Comparison of ENCODE assay signal across 9 cellular contexts in the genomic region with DNA sequence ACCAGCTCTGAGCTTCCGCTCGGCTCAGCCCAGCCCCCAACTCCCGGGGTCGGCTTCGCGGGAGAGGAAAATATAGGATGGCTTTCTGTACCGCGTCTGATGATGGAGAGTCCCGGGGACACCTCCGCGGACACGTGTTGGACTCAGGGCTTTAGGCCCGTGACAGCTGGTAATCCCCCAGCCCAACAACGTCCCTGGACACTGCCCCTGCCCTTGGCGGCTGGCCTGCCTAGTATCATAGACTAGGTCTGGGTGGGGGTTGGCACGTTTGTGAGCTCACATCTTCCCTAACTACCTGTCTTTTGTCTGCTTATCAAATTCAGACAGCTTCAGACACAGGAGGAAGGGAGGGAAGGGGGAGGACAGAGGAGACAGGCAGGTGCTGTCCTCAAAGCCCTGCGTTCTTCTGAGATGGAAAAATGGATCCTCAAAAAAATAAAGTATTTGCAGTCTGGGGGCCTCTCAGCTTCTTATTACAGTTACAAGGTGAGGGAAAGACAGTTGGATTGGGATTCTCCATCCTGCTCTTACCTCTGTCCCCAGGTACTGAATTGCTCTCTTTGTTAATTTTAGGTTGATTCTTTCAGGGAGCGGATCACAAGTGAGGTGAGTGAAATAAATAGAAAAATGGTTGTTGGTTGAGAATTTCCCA. TPM values are rescaled to one million over a fixed set of nuclear protein-coding genes. Genes with fewer than 3 reads are reported as not detected.
A peak's percentile ranks its signal among the peaks of the same experiment; 100 is the strongest.
DNase-seq lines count a peak whose midpoint lies in the region; ATAC-seq, FAIRE-seq and TF ChIP-seq lines count a peak whose summit lies in the region.
"Had no signal": no experiment of that assay in that cellular context is flagged by ENCODE, and none has a peak within 500 bp of the region (broad histone marks: within the 10 kb centered on the region; RNA-seq: fewer than 3 reads in every experiment).

No MANE protein-coding gene starts in this region.

- peaks cover 23% of the 10 kb centered on the region for H3K36me3 Mint-ChIP-seq in WTC11

- H3K4me1 Mint-ChIP-seq in WTC11, result peaks cover 16% of the 10 kb centered on the region

- TF ChIP-seq CTCF in 22Rv1 (IDR thresholded peaks at IDR 0.05), result no peak
- no peak for TF ChIP-seq CTCF in WTC11 (IDR thresholded peaks at IDR 0.05)

- H3K4me3 Mint-ChIP-seq in WTC11, result peak overlapping the region; percentile 93

- peak overlapping the region; percentile 85 for H3K27ac Mint-ChIP-seq in WTC11

- H3K9me3 Mint-ChIP-seq in WTC11, result no peaks in the 10 kb centered on the region

- peak overlapping the region; percentile 70 for H3K27ac ChIP-seq in 22Rv1
- H3K27ac ChIP-seq in skin epidermis, result peak overlapping the region; percentile 70 to 99 (median 92)

- no peak for FAIRE-seq in urothelium cell line (lab: Jason Lieb, UNC)

- peak; percentile 12 for ATAC-seq in GM21786 (IDR thresholded peaks at IDR 0.05; ENCODE audit: unreplicated experiment)
- ATAC-seq in WTC11, result no peak; the same call in 1 of the 2 replicates
- ATAC-seq in left ventricle myocardium superior, result peak; percentile 3

- peaks cover 7% of the 10 kb centered on the region for H3K27me3 Mint-ChIP-seq in WTC11 (ENCODE audit: low read depth)

- POLR2A ChIA-PET in WTC11 (lab: Charles Lee), result interaction anchor here (1.0 to 1.4 kb wide), 3 partner anchors 12 to 164 kb away, joined by 3 read pairs; partner anchors contain the start of genes AOC3 and RPL27

- CTCF ChIA-PET in WTC11 (lab: Charles Lee), result interaction anchor here (0.9 to 3.8 kb wide), 6 partner anchors 9 to 153 kb away, joined by 3 to 19 read pairs (median 5); partner anchors contain the start of gene BECN1

- DNase-seq in WTC11 (ENCODE audit: low spot score), result no peak
- no peak for DNase-seq in left ventricle myocardium superior
- DNase-seq in ACHN, result no peak
- DNase-seq in urothelium cell line (ENCODE audit: low spot score), result no peak
- no peak for DNase-seq in dermis blood vessel endothelial cell

- intact Hi-C loops in left ventricle myocardium superior (cut with micrococcal nuclease), result no loop called here

- in situ Hi-C loops in ACHN (cut with HindIII; ENCODE audit: low pct_ligation_motif_present, low pct_unique_long_range_greater_than_20kb, low sequenced_read_pairs), result no loop called here

- peak overlapping the region; percentile 71 to 98 (median 93) for H3K4me3 ChIP-seq in skin epidermis

TF ChIP-seq in WTC11, 78 proteins besides CTCF, POLR2A, EP300 and RAD21:
- no peak for TF ChIP-seq TEAD1 (CRISPR knock-in tag; IDR thresholded peaks at IDR 0.05)
- 0 out of 2 replicates have a peak, but pooled peaks have one; percentile 14 for TF ChIP-seq KAT7 (CRISPR knock-in tag; IDR thresholded peaks at IDR 0.05; ENCODE audit: borderline replicate concordance)
- TF ChIP-seq, protein P1, sequence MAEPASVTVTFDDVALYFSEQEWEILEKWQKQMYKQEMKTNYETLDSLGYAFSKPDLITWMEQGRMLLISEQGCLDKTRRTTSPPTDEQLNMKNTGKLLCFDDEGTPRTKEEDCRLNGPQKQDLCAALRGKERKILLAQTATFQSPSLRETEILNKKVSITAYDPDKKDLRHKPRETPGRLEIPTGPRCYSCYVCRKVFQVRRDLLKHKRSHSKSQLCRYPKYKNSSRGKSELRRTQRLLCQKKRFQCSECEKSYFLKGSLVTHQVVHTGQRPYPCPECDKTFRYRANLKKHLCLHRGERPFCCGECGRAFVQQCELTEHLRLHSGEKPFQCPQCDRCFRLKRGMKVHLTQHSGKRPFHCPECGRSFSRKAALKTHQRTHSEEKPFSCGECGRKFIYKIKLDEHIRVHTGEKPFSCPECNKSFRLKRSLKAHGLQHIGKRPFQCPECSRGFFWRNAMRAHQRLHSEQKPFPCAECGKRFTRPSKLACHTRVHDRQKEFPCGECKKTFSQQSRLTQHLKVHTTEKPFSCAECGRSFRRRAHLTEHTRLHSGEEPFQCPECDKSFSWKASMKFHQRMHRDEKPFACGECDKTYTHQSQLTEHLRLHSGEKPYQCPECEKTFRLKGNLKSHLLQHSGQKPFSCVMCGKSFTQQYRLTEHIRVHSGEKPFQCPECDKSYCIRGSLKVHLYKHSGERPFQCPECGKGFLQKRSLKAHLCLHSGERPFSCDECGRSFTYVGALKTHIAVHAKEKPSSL (CRISPR knock-in tag; conservative IDR thresholded peaks at IDR 0.05), result no peak
- TF ChIP-seq, protein P2, sequence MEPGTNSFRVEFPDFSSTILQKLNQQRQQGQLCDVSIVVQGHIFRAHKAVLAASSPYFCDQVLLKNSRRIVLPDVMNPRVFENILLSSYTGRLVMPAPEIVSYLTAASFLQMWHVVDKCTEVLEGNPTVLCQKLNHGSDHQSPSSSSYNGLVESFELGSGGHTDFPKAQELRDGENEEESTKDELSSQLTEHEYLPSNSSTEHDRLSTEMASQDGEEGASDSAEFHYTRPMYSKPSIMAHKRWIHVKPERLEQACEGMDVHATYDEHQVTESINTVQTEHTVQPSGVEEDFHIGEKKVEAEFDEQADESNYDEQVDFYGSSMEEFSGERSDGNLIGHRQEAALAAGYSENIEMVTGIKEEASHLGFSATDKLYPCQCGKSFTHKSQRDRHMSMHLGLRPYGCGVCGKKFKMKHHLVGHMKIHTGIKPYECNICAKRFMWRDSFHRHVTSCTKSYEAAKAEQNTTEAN (CRISPR knock-in tag; IDR thresholded peaks at IDR 0.05), result no peak
- TF ChIP-seq, protein P3, sequence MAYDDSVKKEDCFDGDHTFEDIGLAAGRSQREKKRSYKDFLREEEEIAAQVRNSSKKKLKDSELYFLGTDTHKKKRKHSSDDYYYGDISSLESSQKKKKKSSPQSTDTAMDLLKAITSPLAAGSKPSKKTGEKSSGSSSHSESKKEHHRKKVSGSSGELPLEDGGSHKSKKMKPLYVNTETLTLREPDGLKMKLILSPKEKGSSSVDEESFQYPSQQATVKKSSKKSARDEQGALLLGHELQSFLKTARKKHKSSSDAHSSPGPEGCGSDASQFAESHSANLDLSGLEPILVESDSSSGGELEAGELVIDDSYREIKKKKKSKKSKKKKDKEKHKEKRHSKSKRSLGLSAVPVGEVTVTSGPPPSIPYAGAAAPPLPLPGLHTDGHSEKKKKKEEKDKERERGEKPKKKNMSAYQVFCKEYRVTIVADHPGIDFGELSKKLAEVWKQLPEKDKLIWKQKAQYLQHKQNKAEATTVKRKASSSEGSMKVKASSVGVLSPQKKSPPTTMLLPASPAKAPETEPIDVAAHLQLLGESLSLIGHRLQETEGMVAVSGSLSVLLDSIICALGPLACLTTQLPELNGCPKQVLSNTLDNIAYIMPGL (CRISPR knock-in tag; IDR thresholded peaks at IDR 0.05), result no peak
- TF ChIP-seq AR (CRISPR knock-in tag; IDR thresholded peaks at IDR 0.05), result no peak
- no peak for TF ChIP-seq MXD4 (CRISPR knock-in tag; IDR thresholded peaks at IDR 0.05; ENCODE audit: borderline replicate concordance)
- TF ChIP-seq, protein P4, sequence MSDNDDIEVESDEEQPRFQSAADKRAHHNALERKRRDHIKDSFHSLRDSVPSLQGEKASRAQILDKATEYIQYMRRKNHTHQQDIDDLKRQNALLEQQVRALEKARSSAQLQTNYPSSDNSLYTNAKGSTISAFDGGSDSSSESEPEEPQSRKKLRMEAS (CRISPR knock-in tag; IDR thresholded peaks at IDR 0.05), result no peak
- TF ChIP-seq ZBTB21 (CRISPR knock-in tag; IDR thresholded peaks at IDR 0.05; ENCODE audit: borderline replicate concordance), result no peak
- 0 out of 2 replicates have a peak, but pooled peaks have one; percentile 0 for TF ChIP-seq SMAD4 (CRISPR knock-in tag; IDR thresholded peaks at IDR 0.05)

RNA-seq across cellular contexts. Expression of gene PSME3, which starts 0.7 kb away (rescaled TPM):
- total RNA-seq in WTC11 (2021) (141 to 192 TPM (median 159 TPM) in 3 replicates), left ventricle myocardium superior (71.2 TPM), dermis blood vessel endothelial cell (77.6 and 128 TPM in 2 replicates)

RNA-seq across cellular contexts. Expression of gene BECN1, which starts 9.8 kb away (rescaled TPM):
- total RNA-seq in WTC11 (2021) (51.8 to 59.2 TPM (median 54.7 TPM) in 3 replicates), left ventricle myocardium superior (76.8 TPM), dermis blood vessel endothelial cell (133 and 168 TPM in 2 replicates)

RNA-seq across cellular contexts. Expression of gene AOC2, which starts 10.5 kb away (rescaled TPM):
- 9.8 to 11.0 TPM (median 10.1 TPM) in 3 replicates for total RNA-seq in WTC11 (2021)
- total RNA-seq in left ventricle myocardium superior, result 0.40 TPM
- total RNA-seq in dermis blood vessel endothelial cell, result 0.42 and 0.85 TPM in 2 replicates

RNA-seq across cellular contexts. Expression of gene AOC3, which starts 17.1 kb away (rescaled TPM):
- 6.2 to 8.2 TPM (median 7.6 TPM) in 3 replicates for total RNA-seq in WTC11 (2021)
- total RNA-seq in left ventricle myocardium superior, result 6.1 TPM
- 0.17 and 0.51 TPM in 2 replicates for total RNA-seq in dermis blood vessel endothelial cell

RNA-seq across cellular contexts. Expression of gene CNTD1, which starts 35.2 kb away (rescaled TPM):
- not detected in 3 replicates for total RNA-seq in WTC11 (2021)
- 0.10 TPM for total RNA-seq in left ventricle myocardium superior
- 0.34 TPM in 1 of 2 replicates, not detected in the other for total RNA-seq in dermis blood vessel endothelial cell
- total RNA-seq: glomerular endothelial cell had no signal
